7 cellular contexts compared by ENCODE assay signal in the genomic region with DNA sequence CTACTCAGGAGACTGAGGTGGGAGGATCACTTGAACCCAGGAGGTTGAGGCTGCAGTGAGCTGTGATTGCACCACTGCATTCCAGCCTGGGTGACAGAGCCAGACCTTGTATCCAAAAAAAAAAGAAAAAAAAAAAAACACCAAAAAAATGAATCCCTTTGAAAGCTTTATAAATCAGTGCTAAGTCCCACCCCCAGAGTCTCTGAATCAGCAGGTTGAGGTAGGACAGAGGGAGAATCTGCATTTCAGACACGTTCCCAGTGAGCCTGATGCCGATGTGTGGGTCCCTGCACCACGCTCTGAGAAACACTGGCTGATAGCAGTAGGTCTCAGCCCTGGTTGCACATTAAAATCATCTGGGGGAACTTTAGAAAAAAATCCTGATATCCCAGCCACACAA. TPM values are rescaled to one million over a fixed set of nuclear protein-coding genes. Genes with fewer than 3 reads are reported as not detected.
"Had no signal": no experiment of that assay in that cellular context is flagged by ENCODE, and none has a peak within 500 bp of the region (broad histone marks: within the 10 kb centered on the region; RNA-seq: fewer than 3 reads in every experiment).

No MANE protein-coding gene starts in this region.

- DNase-seq: GOT3, H7, HFFc6 had no signal

- H3K27ac ChIP-seq: HL-60 had no signal

- H3K36me3 Mint-ChIP-seq: IgD-negative memory B cell had no signal

- H3K4me1 ChIP-seq: HAP-1 had no signal

- H3K9me3 Mint-ChIP-seq: HFFc6 had no signal

- H3K4me3 Mint-ChIP-seq: HFFc6, IgD-negative memory B cell had no signal

- H3K27ac Mint-ChIP-seq: HFFc6, IgD-negative memory B cell had no signal

- H3K9me3 ChIP-seq: HAP-1 had no signal

- H3K4me3 ChIP-seq: HAP-1 had no signal

- ATAC-seq: HCT116 had no signal

- H3K36me3 ChIP-seq: HAP-1 had no signal

RNA-seq across cellular contexts. Expression of a gene that starts 27.1 kb away (rescaled TPM):
- polyA plus RNA-seq: IgD-negative memory B cell had no signal
